Comparison of ENCODE assay signal across 8 cellular contexts in the genomic region with DNA sequence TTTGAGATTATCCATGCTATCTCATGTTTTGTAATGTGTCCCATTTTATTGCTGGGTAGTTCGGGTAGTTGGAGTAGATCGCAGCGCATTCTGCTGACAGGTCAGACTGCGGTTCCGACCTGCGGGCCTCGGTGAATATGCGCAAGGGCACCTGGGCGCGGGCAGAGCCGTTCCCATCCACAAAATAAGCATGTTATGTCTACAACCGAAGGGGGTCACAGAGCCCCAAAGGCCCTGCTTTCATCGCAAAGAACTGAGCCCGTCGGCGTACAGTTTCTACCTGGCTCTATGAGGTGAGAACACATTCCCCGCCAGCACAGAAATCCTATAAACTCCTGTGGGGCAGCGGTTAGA.
DNase-seq lines count a peak whose midpoint lies in the region; ATAC-seq and TF ChIP-seq lines count a peak whose summit lies in the region.

No MANE protein-coding gene starts in this region.

- H3K36me3 ChIP-seq in right atrium auricular region: no peaks in the 10 kb centered on the region
- no peaks in the 10 kb centered on the region for H3K36me3 ChIP-seq in aorta (ENCODE audit: control insufficient read depth in 1 of 2, insufficient read depth in 2 of 2, low read length in 1 of 2)

- H3K9me3 ChIP-seq in right atrium auricular region (peaks cover 0 to 8% of the 10 kb centered on the region in 2 donors), aorta (ENCODE audit: control insufficient read depth, low read length) (no peaks in the 10 kb centered on the region)

- H3K27me3 ChIP-seq in right atrium auricular region (peaks cover 23 to 25% of the 10 kb centered on the region in 2 donors), aorta (ENCODE audit: control insufficient read depth in 1 of 2, insufficient read depth in 2 of 2, low read length in 1 of 2) (no peaks in the 10 kb centered on the region)

- WGBS in aorta, 2 donors: 11 to 17% methylated on average over 18 of the region's 18 CpGs

- H3K4me3 ChIP-seq in right atrium auricular region (peak overlapping the region; percentile 30 to 53), aorta (ENCODE audit: low read length in 2 of 2) (peak overlapping the region; percentile 44 to 59)

- intact Hi-C loops in cardiac septum (cut with DNase I): no loop called here
- intact Hi-C loops in aorta (cut with DNase I): no loop called here

- H3K27ac ChIP-seq in right atrium auricular region (no peak overlapping the region), aorta (ENCODE audit: low read depth in 1 of 2, low read length in 2 of 2) (no peak overlapping the region)

- peak overlapping the region; percentile 97 for H3K4me3 Mint-ChIP-seq in memory B cell

- TF ChIP-seq CTCF in right atrium auricular region (IDR thresholded peaks at IDR 0.05): no peak

- H3K36me3 Mint-ChIP-seq in memory B cell: no peaks in the 10 kb centered on the region

- no peak for DNase-seq in right atrium auricular region (ENCODE audit: low spot score)
- DNase-seq in cardiac septum (ENCODE audit: low spot score): no peak
- DNase-seq in astrocyte of the hippocampus (ENCODE audit: low read depth, low spot score): peak; percentile 5
- no peak for DNase-seq in memory B cell (ENCODE audit: low spot score in 2 of 2)
- no peak for DNase-seq in aorta
- DNase-seq in NAMALWA (ENCODE audit: low spot score): no peak

- H3K27me3 Mint-ChIP-seq in memory B cell: peaks cover 11% of the 10 kb centered on the region

- peak overlapping the region; percentile 100 for H3K27ac Mint-ChIP-seq in memory B cell

- ATAC-seq in memory B cell (ENCODE audit: low read depth) (no peak), aorta (ENCODE audit: low FRiP score) (no peak), GM19324 (IDR thresholded peaks at IDR 0.05; ENCODE audit: low FRiP score, unreplicated experiment) (no peak), HG02840 (IDR thresholded peaks at IDR 0.05; ENCODE audit: low FRiP score, unreplicated experiment) (no peak)

- H3K4me1 ChIP-seq in right atrium auricular region (peaks cover 0 to 29% of the 10 kb centered on the region in 2 donors), aorta (ENCODE audit: control insufficient read depth in 1 of 2, insufficient read depth in 2 of 2, low read length in 2 of 2) (no peaks in the 10 kb centered on the region)

- H3K9me3 Mint-ChIP-seq in memory B cell: peaks cover 3% of the 10 kb centered on the region

- H3K4me1 Mint-ChIP-seq in memory B cell: peaks cover 15% of the 10 kb centered on the region
